21 cellular contexts compared by ENCODE assay signal in the genomic region with DNA sequence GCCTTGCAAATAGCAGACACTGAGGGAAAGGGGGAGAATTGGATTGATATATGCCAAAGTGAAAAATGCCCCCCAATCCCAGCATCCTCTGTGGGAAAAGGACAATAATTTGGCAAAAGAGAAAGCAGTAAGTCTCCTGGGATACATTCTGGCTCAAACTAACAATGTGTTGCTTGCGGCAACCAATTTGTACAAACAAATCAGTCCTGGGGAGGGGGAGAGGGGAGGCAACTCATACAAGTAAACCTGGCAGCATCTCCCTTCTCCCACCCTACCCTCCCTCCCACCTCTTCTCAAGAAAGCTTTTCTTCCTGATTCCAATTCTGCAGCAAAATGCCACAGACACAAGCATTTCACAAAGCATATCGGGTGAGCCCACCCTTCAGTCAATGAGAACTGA. TPM values are rescaled to one million over a fixed set of nuclear protein-coding genes. Genes with fewer than 3 reads are reported as not detected.
DNase-seq lines count a peak whose midpoint lies in the region; ATAC-seq and TF ChIP-seq lines count a peak whose summit lies in the region.
"Had no signal": no experiment of that assay in that cellular context is flagged by ENCODE, and none has a peak within 500 bp of the region (broad histone marks: within the 10 kb centered on the region; RNA-seq: fewer than 3 reads in every experiment).

No MANE protein-coding gene starts in this region.

- no CpG with 5 or more reads among the region's 2 CpGs for WGBS in H9 (ENCODE audit: extremely low coverage, insufficient read length, low lambda C conversion rate)

- H2AK5ac ChIP-seq in H9 (ENCODE audit: insufficient read length, low read length), result no peak overlapping the region

- no peaks in the 10 kb centered on the region for H3K9me3 Mint-ChIP-seq in H9

- no peak overlapping the region for H4K8ac ChIP-seq in H9 (replicated peaks; ENCODE audit: insufficient read length, low read depth, low read length)

- H4K5ac ChIP-seq in H9 (ENCODE audit: insufficient read length, low read depth, low read length), result no peak overlapping the region

- H3K27me3 Mint-ChIP-seq in H9 (ENCODE audit: low read depth), result no peaks in the 10 kb centered on the region

- no peaks in the 10 kb centered on the region for H4K20me1 ChIP-seq in H9 (ENCODE audit: control insufficient read depth, insufficient read depth, insufficient read length)

- H3K27me3 ChIP-seq in H9 (ENCODE audit: insufficient read depth, low read length), result no peaks in the 10 kb centered on the region
- H3K27me3 ChIP-seq in layer of hippocampus (ENCODE audit: control insufficient read depth, insufficient read depth, low read length), result no peaks in the 10 kb centered on the region
- H3K27me3 ChIP-seq: SJCRH30 had no signal

- no peak overlapping the region for H2BK15ac ChIP-seq in H9 (ENCODE audit: low read depth, low read length)

- no peak overlapping the region for H3K18ac ChIP-seq in H9 (ENCODE audit: insufficient read length, low read depth, low read length)

- no peak overlapping the region for H4K91ac ChIP-seq in H9 (ENCODE audit: insufficient read length, low read depth, low read length)

- H3K27ac ChIP-seq in H9 (ENCODE audit: insufficient read length, low read depth, low read length), result no peak overlapping the region
- H3K27ac ChIP-seq in angular gyrus (ENCODE audit: low read depth, low read length), result peak overlapping the region; percentile 4
- H3K27ac ChIP-seq in layer of hippocampus (ENCODE audit: low read depth, low read length), result peak overlapping the region; percentile 67
- H3K27ac ChIP-seq: A549, C4-2B, GM23248, SJCRH30 had no signal

- no peak overlapping the region for H2AFZ ChIP-seq in H9 (ENCODE audit: low read length)
- H2AFZ ChIP-seq: GM23248 had no signal

- no peak overlapping the region for H2BK12ac ChIP-seq in H9 (ENCODE audit: insufficient read length, low read depth, low read length)

- H3K4me2 ChIP-seq in H9 (ENCODE audit: insufficient read depth, insufficient read length, low read length), result no peak overlapping the region
- H3K4me2 ChIP-seq: A549 had no signal

- H2BK5ac ChIP-seq in H9 (ENCODE audit: insufficient read length, low read length), result peak overlapping the region; percentile 31

- H2BK120ac ChIP-seq in H9 (ENCODE audit: low read depth, low read length, poor library complexity, severe bottlenecking), result no peak overlapping the region

- no peaks in the 10 kb centered on the region for H3K23me2 ChIP-seq in H9 (ENCODE audit: insufficient read length, low read depth, low read length, poor library complexity, severe bottlenecking)

- H3K27ac Mint-ChIP-seq in H9, result no peak overlapping the region

- no peak overlapping the region for H3K9ac ChIP-seq in H9 (ENCODE audit: extremely low read depth, insufficient read length, low read length)
- H3K9ac ChIP-seq: GM23248 had no signal

- H3K14ac ChIP-seq in H9 (ENCODE audit: insufficient read depth, low read length), result no peak overlapping the region; the same call in 1 of the 2 replicates

- DNase-seq in NCI-H345 (lab: John Stamatoyannopoulos, UW), result peak; percentile 2
- no peak for DNase-seq in NCI-H345 treated with DMSO at 0.1 percent for 48 hours (lab: John Stamatoyannopoulos, UW; ENCODE audit: unreplicated experiment)
- DNase-seq in H9, result no peak
- no peak for DNase-seq in NCI-H2196 (lab: John Stamatoyannopoulos, UW; ENCODE audit: unreplicated experiment)
- DNase-seq: COR-L47; GM23248; MV-4-11; NCI-H187; NCI-H2171; NCI-H524; NK-92 treated with Interleukin-12 subunit alpha and Interleukin-12 subunit beta, amount 100 ng/mL, for 24 hours; OCI-M1; RPMI8226; SJCRH30 had no signal

- TF ChIP-seq CTCF in H9 (conservative IDR thresholded peaks at IDR 0.05), result no peak

- H3K23ac ChIP-seq in H9 (ENCODE audit: insufficient read length, low read depth, low read length), result no peak overlapping the region

- no peaks in the 10 kb centered on the region for H3K36me3 Mint-ChIP-seq in H9 (ENCODE audit: insufficient read depth in 1 of 3, low read depth in 3 of 3)

- peaks cover 5 to 7% of the 10 kb centered on the region in 2 experiments for H3K4me1 Mint-ChIP-seq in H9

- no peak overlapping the region for H2BK20ac ChIP-seq in H9 (ENCODE audit: low read depth, low read length, poor library complexity, severe bottlenecking)

- H3K4me3 Mint-ChIP-seq in H9, result no peak overlapping the region

- no peaks in the 10 kb centered on the region for H3K79me2 ChIP-seq in H9 (ENCODE audit: insufficient read depth, low read length)

- H3K79me1 ChIP-seq in H9 (ENCODE audit: insufficient read depth, low read depth, low read length, poor library complexity, severe bottlenecking), result no peaks in the 10 kb centered on the region

- H3K9me3 ChIP-seq in H9 (ENCODE audit: control insufficient read depth, low read depth, low read length), result no peaks in the 10 kb centered on the region
- H3K9me3 ChIP-seq: A549, SJCRH30 had no signal

- no peak overlapping the region for H3K4ac ChIP-seq in H9 (ENCODE audit: low read depth, low read length)

- no peak overlapping the region for H3T11ph ChIP-seq in H9 (ENCODE audit: low read length)

- no peak overlapping the region for H3K56ac ChIP-seq in H9 (ENCODE audit: insufficient read length, low read depth, low read length)

- H3K4me1 ChIP-seq in H9 (ENCODE audit: insufficient read depth, low read length), result no peaks in the 10 kb centered on the region
- H3K4me1 ChIP-seq: A549, SJCRH30 had no signal

- ATAC-seq in HG03442 (IDR thresholded peaks at IDR 0.05; ENCODE audit: unreplicated experiment), result no peak
- no peak for ATAC-seq in HG03135 (IDR thresholded peaks at IDR 0.05; ENCODE audit: unreplicated experiment)
- ATAC-seq: A549, K562 had no signal

RNA-seq across cellular contexts. Expression of gene STON2, which starts 57.0 kb away (rescaled TPM):
- total RNA-seq in H9 (2021), result 56.0 and 62.9 TPM in 2 replicates
- total RNA-seq: GM23248 had no signal
